In the genomic region with DNA sequence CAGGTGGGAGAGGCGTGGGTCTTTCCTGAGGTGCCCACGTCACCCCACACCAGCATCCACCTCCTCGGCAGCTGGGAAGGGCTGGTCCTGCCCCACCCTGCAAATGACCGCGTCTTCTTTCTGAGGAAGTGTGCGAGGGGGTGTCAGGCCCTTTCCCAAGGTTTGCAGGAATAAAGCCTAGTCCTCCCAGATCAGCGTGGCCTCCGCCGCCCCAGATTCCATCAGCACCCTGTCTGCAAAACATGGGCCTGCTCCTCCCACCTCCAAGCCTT, we compare ENCODE assay signal across 9 cellular contexts. TPM values are rescaled to one million over a fixed set of nuclear protein-coding genes. Genes with fewer than 3 reads are reported as not detected.
DNase-seq lines count a peak whose midpoint lies in the region; ATAC-seq and TF ChIP-seq lines count a peak whose summit lies in the region.
"Had no signal": no experiment of that assay in that cellular context is flagged by ENCODE, and none has a peak within 500 bp of the region (broad histone marks: within the 10 kb centered on the region; RNA-seq: fewer than 3 reads in every experiment).

No MANE protein-coding gene starts in this region.

- no peak overlapping the region for H3K4me3 ChIP-seq in mucosa of descending colon
- no peak overlapping the region for H3K4me3 ChIP-seq in thymus (ENCODE audit: low read length)

- H3K4me1 Mint-ChIP-seq in activated T-cell treated with anti-CD3 and anti-CD28 coated beads, Interleukin-2, amount 50 U/mL, for 4 hours (ENCODE audit: low read depth) = peaks cover 51% of the 10 kb centered on the region
- peaks cover 43% of the 10 kb centered on the region for H3K4me1 Mint-ChIP-seq in central memory CD8-positive, alpha-beta T cell

- H3K27ac ChIP-seq in thymus (ENCODE audit: low read depth) = peak overlapping the region; percentile 81

- no peak for ATAC-seq in activated T-cell treated with anti-CD3 and anti-CD28 coated beads, Interleukin-2, amount 50 U/mL, for 4 hours
- no peak for ATAC-seq in central memory CD8-positive, alpha-beta T cell (replicated peaks; ENCODE audit: extremely low read depth, poor library complexity, severe bottlenecking)
- ATAC-seq in mucosa of descending colon = peak; percentile 2
- no peak for ATAC-seq in HG02884 (IDR thresholded peaks at IDR 0.05; ENCODE audit: unreplicated experiment)

- peaks cover 3% of the 10 kb centered on the region for H3K4me1 ChIP-seq in mucosa of descending colon (ENCODE audit: low read depth)
- peaks cover 12% of the 10 kb centered on the region for H3K4me1 ChIP-seq in thymus (ENCODE audit: control insufficient read depth, insufficient read depth, low read length)

- H3K9me3 Mint-ChIP-seq in activated T-cell treated with anti-CD3 and anti-CD28 coated beads, Interleukin-2, amount 50 U/mL, for 4 hours = no peaks in the 10 kb centered on the region
- H3K9me3 Mint-ChIP-seq in central memory CD8-positive, alpha-beta T cell = no peaks in the 10 kb centered on the region

- peak overlapping the region; percentile 35 for H3K4me3 Mint-ChIP-seq in activated T-cell treated with anti-CD3 and anti-CD28 coated beads, Interleukin-2, amount 50 U/mL, for 4 hours
- H3K4me3 Mint-ChIP-seq in central memory CD8-positive, alpha-beta T cell = peak overlapping the region; percentile 59

- H3K9me3 ChIP-seq in mucosa of descending colon (no peaks in the 10 kb centered on the region), thymus (ENCODE audit: control insufficient read depth) (no peaks in the 10 kb centered on the region)

- H3K36me3 ChIP-seq in mucosa of descending colon (ENCODE audit: low read depth) (no peaks in the 10 kb centered on the region), thymus (ENCODE audit: control insufficient read depth, insufficient read depth) (no peaks in the 10 kb centered on the region)

- H3K27me3 Mint-ChIP-seq in activated T-cell treated with anti-CD3 and anti-CD28 coated beads, Interleukin-2, amount 50 U/mL, for 4 hours (ENCODE audit: low read depth) = no peaks in the 10 kb centered on the region
- H3K27me3 Mint-ChIP-seq in central memory CD8-positive, alpha-beta T cell = no peaks in the 10 kb centered on the region

- no peak for DNase-seq in activated T-cell treated with anti-CD3 and anti-CD28 coated beads, Interleukin-2, amount 50 U/mL, for 4 hours
- DNase-seq in activated T-cell treated with anti-CD3 and anti-CD28 coated beads, Interleukin-2, amount 50 U/mL, for 48 hours = no peak
- no peak for DNase-seq in central memory CD8-positive, alpha-beta T cell (ENCODE audit: low spot score in 2 of 2)
- DNase-seq in mucosa of descending colon (peak in 1 of 3 donors; percentile 61), NCI-H2029 (lab: John Stamatoyannopoulos, UW) (no peak), NCI-H526 treated with DMSO at 0.1 percent for 48 hours (lab: John Stamatoyannopoulos, UW) (no peak)

- no peaks in the 10 kb centered on the region for H3K36me3 Mint-ChIP-seq in activated T-cell treated with anti-CD3 and anti-CD28 coated beads, Interleukin-2, amount 50 U/mL, for 4 hours (ENCODE audit: insufficient read depth)
- no peaks in the 10 kb centered on the region for H3K36me3 Mint-ChIP-seq in central memory CD8-positive, alpha-beta T cell (ENCODE audit: insufficient read depth)

- 82% methylated on average over 9 of the region's 9 CpGs for WGBS in thymus

- H3K27ac Mint-ChIP-seq in central memory CD8-positive, alpha-beta T cell (ENCODE audit: low read depth) = peak overlapping the region; percentile 91

- no peaks in the 10 kb centered on the region for H3K27me3 ChIP-seq in thymus (ENCODE audit: control insufficient read depth, insufficient read depth)

- intact Hi-C loops in mucosa of descending colon (cut with DNase I, micrococcal nuclease) = no loop called here

- no peak for TF ChIP-seq CTCF in mucosa of descending colon (IDR thresholded peaks at IDR 0.05)

RNA-seq across cellular contexts. Expression of a gene that starts 14.4 kb away (rescaled TPM):
- total RNA-seq in activated T-cell treated with anti-CD3 and anti-CD28 coated beads, Interleukin-2, amount 50 U/mL, for 4 hours = 10 to 100 TPM; 18.7 to 20.8 (median 19.5) TPM
- total RNA-seq in mucosa of descending colon = 10 to 100 TPM; 14.4 to 30.9 (median 21.4) TPM
- 37.1 TPM for polyA plus RNA-seq in thymus

RNA-seq across cellular contexts. Expression of a gene that starts 15.6 kb away (rescaled TPM):
- total RNA-seq in activated T-cell treated with anti-CD3 and anti-CD28 coated beads, Interleukin-2, amount 50 U/mL, for 4 hours = 1 to 10 TPM in 2 of 3 donors, under 1 TPM in 1; 0.74 to 2.3 (median 1.1) TPM
- 10 to 100 TPM in 2 of 3 donors, 1 to 10 TPM in 1; 4.9 to 21.0 (median 20.6) TPM for total RNA-seq in mucosa of descending colon
- 40.0 TPM for polyA plus RNA-seq in thymus

RNA-seq across cellular contexts. Expression of a gene that starts 32.3 kb away (rescaled TPM):
- 100 to 1,000 TPM; 275 to 300 (median 299) TPM for total RNA-seq in activated T-cell treated with anti-CD3 and anti-CD28 coated beads, Interleukin-2, amount 50 U/mL, for 4 hours
- 100 to 1,000 TPM in 1 of 3 donors, 10 to 100 TPM in 2; 70.7 to 115 (median 91.0) TPM for total RNA-seq in mucosa of descending colon
- polyA plus RNA-seq in thymus = 104 TPM

RNA-seq across cellular contexts. Expression of a gene that starts 41.5 kb away (rescaled TPM):
- not detected for total RNA-seq in activated T-cell treated with anti-CD3 and anti-CD28 coated beads, Interleukin-2, amount 50 U/mL, for 4 hours
- total RNA-seq in mucosa of descending colon = 1 to 10 TPM in 1 of 3 donors, under 1 TPM in 2; 0.06 to 1.1 (median 0.09) TPM
- 0.55 TPM for polyA plus RNA-seq in thymus
- total RNA-seq: urinary bladder had no signal

RNA-seq across cellular contexts. Expression of a gene that starts 55.0 kb away (rescaled TPM):
- under 1 TPM; 0.46 to 0.53 (median 0.52) TPM for total RNA-seq in activated T-cell treated with anti-CD3 and anti-CD28 coated beads, Interleukin-2, amount 50 U/mL, for 4 hours
- total RNA-seq in mucosa of descending colon = under 1 TPM; 0.41 to 0.96 (median 0.95) TPM
- polyA plus RNA-seq in thymus = 0.66 TPM
